Comparison of ENCODE assay signal across 25 cellular contexts in genomic region chr15:67820147-67820991, GRCh38. TPM values are rescaled to one million over a fixed set of nuclear protein-coding genes. Genes with fewer than 3 reads are reported as not detected.
DNase-seq lines count a peak whose midpoint lies in the region; ATAC-seq and TF ChIP-seq lines count a peak whose summit lies in the region.
"Had no signal": no experiment of that assay in that cellular context is flagged by ENCODE, and none has a peak within 500 bp of the region (broad histone marks: within the 10 kb centered on the region; RNA-seq: fewer than 3 reads in every experiment).

No MANE protein-coding gene starts in this region.

- no peak for TF ChIP-seq CTCF in right atrium auricular region (IDR thresholded peaks at IDR 0.05)
- TF ChIP-seq CTCF in WTC11 (IDR thresholded peaks at IDR 0.05) = no peak
- TF ChIP-seq CTCF in omental fat pad (IDR thresholded peaks at IDR 0.05) = no peak

- CTCF ChIA-PET in WTC11 (lab: Charles Lee) = interaction anchor here (1.1 to 4.0 kb wide), 5 partner anchors 9 to 319 kb away, joined by 3 to 16 read pairs (median 4); no protein-coding TSS in a partner anchor

- H3K27me3 Mint-ChIP-seq in WTC11 (ENCODE audit: low read depth) = peaks cover 97% of the 10 kb centered on the region
- H3K27me3 Mint-ChIP-seq in stimulated activated memory B cell treated with anti-CD40 and anti-IgM and Interleukin-4, amounts not matched to agents 10 μg/mL and 1 μg/mL and 100 μg/mL, for 72 hours = peaks cover 85% of the 10 kb centered on the region

- H3K27me3 ChIP-seq in right cardiac atrium (ENCODE audit: control insufficient read depth, insufficient read depth) = no peaks in the 10 kb centered on the region
- peaks cover 52 to 60% of the 10 kb centered on the region in 2 donors for H3K27me3 ChIP-seq in right atrium auricular region

- H3K27ac Mint-ChIP-seq in WTC11 = no peak overlapping the region
- H3K27ac Mint-ChIP-seq in stimulated activated memory B cell treated with anti-CD40 and anti-IgM and Interleukin-4, amounts not matched to agents 10 μg/mL and 1 μg/mL and 100 μg/mL, for 72 hours = no peak overlapping the region
- H3K27ac Mint-ChIP-seq: activated CD4-positive, alpha-beta T cell treated with anti-CD3 and anti-CD28 coated beads, Interleukin-2, amount 10 ng/mL, durations not matched to agents 7 days and 5 days; CD4-positive, alpha-beta T cell; stimulated activated effector memory CD8-positive, alpha-beta T cell treated with anti-CD3 and anti-CD28 coated beads, Interleukin-12 subunit alpha, Interleukin-12 subunit beta, amount 100 ng/mL, for 72 hours; T-cell had no signal

- WGBS in right cardiac atrium = 7% methylated on average over 49 of the region's 49 CpGs

- peak overlapping the region; percentile 60 for H3K4me3 Mint-ChIP-seq in WTC11
- H3K4me3 Mint-ChIP-seq in stimulated activated memory B cell treated with anti-CD40 and anti-IgM and Interleukin-4, amounts not matched to agents 10 μg/mL and 1 μg/mL and 100 μg/mL, for 72 hours = peak overlapping the region; percentile 18
- H3K4me3 Mint-ChIP-seq: activated CD4-positive, alpha-beta T cell treated with anti-CD3 and anti-CD28 coated beads, Interleukin-2, amount 10 ng/mL, durations not matched to agents 7 days and 5 days; stimulated activated effector memory CD8-positive, alpha-beta T cell treated with anti-CD3 and anti-CD28 coated beads, Interleukin-12 subunit alpha, Interleukin-12 subunit beta, amount 100 ng/mL, for 72 hours had no signal

- peaks cover 45% of the 10 kb centered on the region for H3K4me1 Mint-ChIP-seq in WTC11
- H3K4me1 Mint-ChIP-seq in stimulated activated memory B cell treated with anti-CD40 and anti-IgM and Interleukin-4, amounts not matched to agents 10 μg/mL and 1 μg/mL and 100 μg/mL, for 72 hours = peaks cover 46% of the 10 kb centered on the region

- H3K27ac ChIP-seq in right cardiac atrium (ENCODE audit: low read length) = no peak overlapping the region
- H3K27ac ChIP-seq in right atrium auricular region = no peak overlapping the region
- H3K27ac ChIP-seq: gastrocnemius medialis, left lung, tibial nerve had no signal

- peaks cover 13% of the 10 kb centered on the region for H3K9me3 Mint-ChIP-seq in WTC11
- no peaks in the 10 kb centered on the region for H3K9me3 Mint-ChIP-seq in stimulated activated memory B cell treated with anti-CD40 and anti-IgM and Interleukin-4, amounts not matched to agents 10 μg/mL and 1 μg/mL and 100 μg/mL, for 72 hours
- H3K9me3 Mint-ChIP-seq: activated CD4-positive, alpha-beta T cell treated with anti-CD3 and anti-CD28 coated beads, Interleukin-2, amount 10 ng/mL, durations not matched to agents 7 days and 5 days; CD4-positive, alpha-beta T cell; stimulated activated effector memory CD8-positive, alpha-beta T cell treated with anti-CD3 and anti-CD28 coated beads, Interleukin-12 subunit alpha, Interleukin-12 subunit beta, amount 100 ng/mL, for 72 hours had no signal

- no peak overlapping the region for H3K4me3 ChIP-seq in right cardiac atrium (ENCODE audit: low read length)
- no peak overlapping the region for H3K4me3 ChIP-seq in right atrium auricular region
- H3K4me3 ChIP-seq: gastrocnemius medialis, left lung, MG63, tibial nerve had no signal

- no peaks in the 10 kb centered on the region for H3K36me3 ChIP-seq in right atrium auricular region
- H3K36me3 ChIP-seq: gastrocnemius medialis, left lung, MG63 had no signal

- ATAC-seq in right cardiac atrium = no peak
- no peak for ATAC-seq in WTC11
- no peak for ATAC-seq in stimulated activated memory B cell treated with anti-CD40 and anti-IgM and Interleukin-4, amounts not matched to agents 10 μg/mL and 1 μg/mL and 100 μg/mL, for 72 hours
- no peak for ATAC-seq in omental fat pad (ENCODE audit: low FRiP score)
- ATAC-seq: gastrocnemius medialis had no signal

- no peaks in the 10 kb centered on the region for H3K9me3 ChIP-seq in right cardiac atrium (ENCODE audit: control insufficient read depth, low read length)
- peaks cover 0 to 16% of the 10 kb centered on the region in 2 donors for H3K9me3 ChIP-seq in right atrium auricular region
- H3K9me3 ChIP-seq: MG63 had no signal

- POLR2A ChIA-PET in WTC11 (lab: Charles Lee) = interaction anchor here (0.9 kb wide), 1 partner anchor 16 kb away, joined by 3 read pairs; no protein-coding TSS in a partner anchor

- H3K36me3 Mint-ChIP-seq in WTC11 = peaks cover 4% of the 10 kb centered on the region
- peaks cover 9% of the 10 kb centered on the region for H3K36me3 Mint-ChIP-seq in stimulated activated memory B cell treated with anti-CD40 and anti-IgM and Interleukin-4, amounts not matched to agents 10 μg/mL and 1 μg/mL and 100 μg/mL, for 72 hours

- H3K4me1 ChIP-seq in right cardiac atrium (ENCODE audit: control insufficient read depth, insufficient read depth, low read length) (no peaks in the 10 kb centered on the region), right atrium auricular region (peaks cover 0 to 46% of the 10 kb centered on the region in 2 donors)

- intact Hi-C loops in right cardiac atrium (cut with DNase I) = no loop called here

- DNase-seq in right cardiac atrium = peak in 2 of 3 donors; percentile 21 to 27
- no peak for DNase-seq in right atrium auricular region (ENCODE audit: low spot score)
- no peak for DNase-seq in WTC11 (ENCODE audit: low spot score)
- peak; percentile 38 for DNase-seq in iPS-NIHi11 (ENCODE audit: low spot score)
- no peak for DNase-seq in omental fat pad (ENCODE audit: low spot score)
- DNase-seq in Kasumi-1 (lab: John Stamatoyannopoulos, UW) = no peak
- DNase-seq in NCI-H2107 treated with DMSO at 0.1 percent for 48 hours (lab: John Stamatoyannopoulos, UW; ENCODE audit: unreplicated experiment) = no peak
- DNase-seq: activated CD4-positive, alpha-beta T cell treated with anti-CD3 and anti-CD28 coated beads, Interleukin-2, amount 10 ng/mL, durations not matched to agents 7 days and 5 days; activated effector memory CD4-positive, alpha-beta T cell treated with Interleukin-2 at 50 U/mL for 16 hours; CD4-positive, alpha-beta T cell; central memory CD4-positive, alpha-beta T cell; DMS 273 treated with DMSO at 0.1 percent for 48 hours; gastrocnemius medialis; NCI-H1436 treated with DMSO at 0.1 percent for 48 hours; NCI-H748 treated with DMSO at 0.1 percent for 48 hours; SHP77 had no signal

TF ChIP-seq in WTC11, 78 proteins besides CTCF, POLR2A, EP300 and RAD21:
- TF ChIP-seq JAZF1 (CRISPR knock-in tag; IDR thresholded peaks at IDR 0.05) = no peak
- TF ChIP-seq ATF3 (CRISPR knock-in tag; conservative IDR thresholded peaks at IDR 0.05) = no peak
- 0 out of 2 replicates have a peak, but pooled peaks have one; percentile 51 for TF ChIP-seq GTF2I (CRISPR knock-in tag; conservative IDR thresholded peaks at IDR 0.05)
- TF ChIP-seq ETV6 (CRISPR knock-in tag; IDR thresholded peaks at IDR 0.05) = peak; percentile 50; the same call in 1 of the 2 replicates
- TF ChIP-seq USF1 (CRISPR knock-in tag; IDR thresholded peaks at IDR 0.05) = no peak

RNA-seq across cellular contexts. Expression of gene SKOR1, which starts 4.9 kb away (rescaled TPM):
- under 1 TPM; 0.17 to 0.28 (median 0.20) TPM for total RNA-seq in right cardiac atrium
- 0.11 TPM for polyA plus RNA-seq in right cardiac atrium
- total RNA-seq in right atrium auricular region = under 1 TPM in 1 of 2 donors, not detected in 1; 0.12 TPM
- 0.09 to 0.22 TPM (median 0.11 TPM) in 3 replicates for total RNA-seq in WTC11 (2021)
- total RNA-seq in omental fat pad = 1 to 10 TPM in 1 of 4 donors, under 1 TPM in 3; 0.19 to 1.1 (median 0.49) TPM

RNA-seq across cellular contexts. Expression of gene RNU6-1, which starts 19.5 kb away (rescaled TPM):
- not detected for total RNA-seq in right cardiac atrium
- polyA plus RNA-seq in right cardiac atrium = not detected
- total RNA-seq in right atrium auricular region = not detected
- total RNA-seq in WTC11 (2021) = not detected in 3 replicates
- total RNA-seq in omental fat pad = not detected
- total RNA-seq: activated CD4-positive, alpha-beta T cell treated with anti-CD3 and anti-CD28 coated beads, Interleukin-2, amount 10 ng/mL, durations not matched to agents 7 days and 5 days; CD4-positive, alpha-beta T cell; esophagus mucosa; gastrocnemius medialis; left lung; osteoblast; sciatic nerve; T-cell; tibial nerve had no signal

Comparison
In these comparisons a context has a peak if more than half of its experiments do, and no peak if none do; other contexts are left out.
1. DNase-seq: peak in right cardiac atrium (2 of 3) and iPS-NIHi11 (single experiment); none in right atrium auricular region (single experiment), WTC11 (single experiment), omental fat pad (single experiment), Kasumi-1 (0 of 2) and NCI-H2107 treated with DMSO at 0.1 percent for 48 hours (single experiment).